Comparison of ENCODE assay signal across 20 cellular contexts in genomic region chrX:25016361-25016671, GRCh38. TPM values are rescaled to one million over a fixed set of nuclear protein-coding genes. Genes with fewer than 3 reads are reported as not detected.
DNase-seq lines count a peak whose midpoint lies in the region; ATAC-seq and TF ChIP-seq lines count a peak whose summit lies in the region.
"Had no signal": no experiment of that assay in that cellular context is flagged by ENCODE, and none has a peak within 500 bp of the region (broad histone marks: within the 10 kb centered on the region; RNA-seq: fewer than 3 reads in every experiment).

No MANE protein-coding gene starts in this region.

- 57% methylated on average over 14 of the region's 20 CpGs for WGBS in mammary epithelial cell (ENCODE audit: low coverage, missing lambda C conversion rate)
- WGBS in testis, 2 donors, result 13% methylated on average over 20 of the region's 20 CpGs; no CpG with 5 or more reads in 1 of the 2 donors

- no peak overlapping the region for H3K4me2 ChIP-seq in mammary epithelial cell (ENCODE audit: insufficient read depth, low read depth, low read length)
- H3K4me2 ChIP-seq: KMS-11 had no signal

- no peak for TF ChIP-seq CTCF in mammary epithelial cell (conservative IDR thresholded peaks at IDR 0.05 in 1 of 2, IDR thresholded peaks at IDR 0.05 in 1 of 2; ENCODE audit: extremely low read depth in 1 of 2, insufficient read depth in 1 of 2, low read depth in 1 of 2, low read length in 2 of 2)
- no peak for TF ChIP-seq CTCF in breast epithelium (IDR thresholded peaks at IDR 0.05)
- no peak for TF ChIP-seq CTCF in brain (conservative IDR thresholded peaks at IDR 0.05)
- no peak for TF ChIP-seq CTCF in testis (IDR thresholded peaks at IDR 0.05)

- no peak overlapping the region for H3K9ac ChIP-seq in mammary epithelial cell (ENCODE audit: insufficient read depth, low read length)
- H3K9ac ChIP-seq: KMS-11 had no signal

- H3K4me3 ChIP-seq in mammary epithelial cell (replicated peaks in 1 of 3; ENCODE audit: insufficient read depth in 1 of 3, low read depth in 2 of 3, low read length in 3 of 3), result no peak overlapping the region
- no peak overlapping the region for H3K4me3 ChIP-seq in breast epithelium
- peak overlapping the region in 1 of 2 donors; percentile 64 for H3K4me3 ChIP-seq in testis
- H3K4me3 ChIP-seq: gastroesophageal sphincter had no signal

- intact Hi-C loops in mammary epithelial cell (cut with micrococcal nuclease) (no loop called here), breast epithelium (cut with DNase I; ENCODE audit: low total_unique reads) (no loop called here), testis (cut with DNase I; ENCODE audit: low total_unique reads) (no loop called here)

- peaks cover 3% of the 10 kb centered on the region for H3K9me3 ChIP-seq in mammary epithelial cell (replicated peaks; ENCODE audit: insufficient read depth, low read length)
- peaks cover 0 to 9% of the 10 kb centered on the region in 2 donors for H3K9me3 ChIP-seq in breast epithelium
- H3K9me3 ChIP-seq in testis, result no peaks in the 10 kb centered on the region
- H3K9me3 ChIP-seq: gastroesophageal sphincter had no signal

- H3K4me1 Mint-ChIP-seq in brain, result peaks cover 71% of the 10 kb centered on the region
- H3K4me1 Mint-ChIP-seq in immature natural killer cell, result peaks cover 23 to 25% of the 10 kb centered on the region in 2 donors

- H2AFZ ChIP-seq in mammary epithelial cell (ENCODE audit: low read depth, low read length), result peak overlapping the region; percentile 15

- H3K36me3 ChIP-seq in mammary epithelial cell (ENCODE audit: insufficient read depth, low read length), result no peaks in the 10 kb centered on the region
- H3K36me3 ChIP-seq in breast epithelium, result no peaks in the 10 kb centered on the region
- no peaks in the 10 kb centered on the region for H3K36me3 ChIP-seq in testis (ENCODE audit: low read depth, missing control alignments)
- H3K36me3 ChIP-seq: gastroesophageal sphincter had no signal

- H3K27me3 Mint-ChIP-seq in brain (peaks cover 78% of the 10 kb centered on the region), immature natural killer cell (ENCODE audit: low read depth in 3 of 3) (peaks cover 13 to 52% (median 16%) of the 10 kb centered on the region in 3 donors)

- H3K4me3 Mint-ChIP-seq in brain, result peak overlapping the region; percentile 87 to 97 (median 90)
- H3K4me3 Mint-ChIP-seq in immature natural killer cell, result peak overlapping the region in 3 of 5 donors; percentile 46 to 58 (median 47)

- H3K36me3 Mint-ChIP-seq in brain (peaks cover 14% of the 10 kb centered on the region), immature natural killer cell (no peaks in the 10 kb centered on the region)

- H3K79me2 ChIP-seq in mammary epithelial cell (ENCODE audit: insufficient read depth, low read length), result no peaks in the 10 kb centered on the region

- ATAC-seq in HG02981 (IDR thresholded peaks at IDR 0.05; ENCODE audit: unreplicated experiment), result no peak
- ATAC-seq: gastroesophageal sphincter had no signal

- CTCF ChIA-PET in mammary epithelial cell (lab: Charles Lee; ENCODE audit: low non-redundant PET), result interaction anchor here (0.7 kb wide), 1 partner anchor 17 kb away, joined by 5 read pairs; no protein-coding TSS in a partner anchor

- DNase-seq in mammary epithelial cell (no peak), breast epithelium (ENCODE audit: low spot score in 2 of 2) (no peak), immature natural killer cell (no peak), testis (no peak), EL (no peak), NCI-H69 (lab: John Stamatoyannopoulos, UW) (no peak)
- DNase-seq: activated CD4-positive, alpha-beta T cell treated with anti-CD3 and anti-CD28 coated beads, Interleukin-2, amount 50 U/mL, for 1 hour; central memory CD4-positive, alpha-beta T cell; NCI-H187; NCI-H774; SW 1271 had no signal

- peaks cover 33% of the 10 kb centered on the region for H3K27me3 ChIP-seq in mammary epithelial cell (ENCODE audit: insufficient read depth, low read length)
- H3K27me3 ChIP-seq in breast epithelium, result peaks cover 7 to 96% of the 10 kb centered on the region in 2 donors
- no peaks in the 10 kb centered on the region for H3K27me3 ChIP-seq in testis

- peak overlapping the region in 4 of 5 experiments; percentile 54 to 98 (median 88) for H3K27ac Mint-ChIP-seq in brain
- H3K27ac Mint-ChIP-seq in immature natural killer cell, result no peak overlapping the region

- peaks cover 17% of the 10 kb centered on the region for H3K4me1 ChIP-seq in mammary epithelial cell (ENCODE audit: insufficient read depth, low read length)
- no peaks in the 10 kb centered on the region for H3K4me1 ChIP-seq in breast epithelium
- no peaks in the 10 kb centered on the region for H3K4me1 ChIP-seq in testis

- TF ChIP-seq POLR2A in breast epithelium (IDR thresholded peaks at IDR 0.05), result no peak
- no peak for TF ChIP-seq POLR2A in testis (IDR thresholded peaks at IDR 0.05)

- in situ Hi-C loops in mammary epithelial cell (cut with MboI; ENCODE audit: low sequenced_read_pairs in 2 of 2), result no loop called here

- H3K27ac ChIP-seq in mammary epithelial cell (ENCODE audit: insufficient read depth, low read depth, low read length) (no peak overlapping the region), breast epithelium (no peak overlapping the region), testis (peak overlapping the region; percentile 55 to 74)
- H3K27ac ChIP-seq: gastroesophageal sphincter, KMS-11 had no signal

- H4K20me1 ChIP-seq in mammary epithelial cell (ENCODE audit: insufficient read depth, low read length), result no peaks in the 10 kb centered on the region

- dilution Hi-C loops in mammary epithelial cell (cut with HindIII; ENCODE audit: low sequenced_read_pairs), result no loop called here

- H3K9me3 Mint-ChIP-seq in brain, result peaks cover 0 to 5% (median 0%) of the 10 kb centered on the region in 5 experiments
- peaks cover 0 to 4% (median 0%) of the 10 kb centered on the region in 6 donors for H3K9me3 Mint-ChIP-seq in immature natural killer cell

- BruUV-seq in mammary epithelial cell (replicated peaks; lab: Mats Ljungman, UMichigan), result no TSS peak

RNA-seq across cellular contexts. Expression of gene ARX, which starts 0.6 kb away (rescaled TPM):
- total RNA-seq in mammary epithelial cell (not detected), breast epithelium (under 1 TPM in 1 of 3 donors, not detected in 2; 0.33 TPM), testis (10 to 100 TPM in 1 of 2 donors, 1 to 10 TPM in 1; 7.7 to 13.4 TPM)
- polyA plus RNA-seq in mammary epithelial cell (not detected), brain (ENCODE audit: insufficient read depth, low read depth, low replicate concordance) (1.6 TPM), immature natural killer cell (not detected), testis (ENCODE audit: insufficient read depth, low read depth, low replicate concordance) (4.9 TPM)
- polyA minus RNA-seq in mammary epithelial cell, result not detected
- total RNA-seq: esophagus mucosa, gastroesophageal sphincter, H4, left ventricle myocardium superior, osteoblast, sciatic nerve had no signal

Comparison
In these comparisons a context has a peak if more than half of its experiments do, and no peak if none do; other contexts are left out.
1. H3K27ac ChIP-seq: peak in testis (2 of 2); none in mammary epithelial cell (single experiment) and breast epithelium (0 of 2).
2. H3K27ac Mint-ChIP-seq: peak in brain (4 of 5); none in immature natural killer cell (0 of 6).